Comparison of ENCODE assay signal across 1 cellular context in genomic region chr1:208142632-208143390, GRCh38.
TF ChIP-seq lines count a peak whose summit lies in the region.

No MANE protein-coding gene starts in this region.

TF ChIP-seq in K562, 482 proteins besides CTCF, POLR2A, EP300 and RAD21 (continued from another document):
- TF ChIP-seq UBTF (IDR thresholded peaks at IDR 0.05; ENCODE audit: borderline replicate concordance in 1 of 2, low read depth in 2 of 2, low read length in 2 of 2), result no peak
